ENCODE assay signal across 8 cellular contexts in genomic region chr1:244325056-244325764, GRCh38.
A peak's percentile ranks its signal among the peaks of the same experiment; 100 is the strongest.
DNase-seq lines count a peak whose midpoint lies in the region; ATAC-seq and TF ChIP-seq lines count a peak whose summit lies in the region.

No MANE protein-coding gene starts in this region.

- H3K9me3 ChIP-seq in lung (ENCODE audit: control insufficient read depth in 2 of 2, insufficient read depth in 1 of 2, low read length in 1 of 2), result no peaks in the 10 kb centered on the region

- POLR2A ChIA-PET in T-cell (lab: Charles Lee), result interaction anchor here in 1 of 2 donors (0.5 to 0.8 kb wide), 4 partner anchors 124 to 1017 kb away, joined by 3 to 4 read pairs (median 3); no protein-coding TSS in a partner anchor

- peaks cover 3 to 6% of the 10 kb centered on the region in 2 donors for H3K4me1 ChIP-seq in lung (ENCODE audit: control insufficient read depth in 2 of 2, insufficient read depth in 2 of 2, low read length in 2 of 2)

- H3K4me1 Mint-ChIP-seq in T-cell, result peaks cover 0 to 51% (median 38%) of the 10 kb centered on the region in 3 donors

- peaks cover 3 to 11% (median 9%) of the 10 kb centered on the region in 3 donors for H3K9me3 Mint-ChIP-seq in T-cell

- H3K27me3 Mint-ChIP-seq in T-cell, result no peaks in the 10 kb centered on the region

- H3K4me3 ChIP-seq in lung, result no peak overlapping the region

- CTCF ChIA-PET in T-cell (lab: Charles Lee), result interaction anchor here in 1 of 2 donors (0.5 to 0.7 kb wide), 3 partner anchors 26 to 1011 kb away, joined by 3 to 4 read pairs (median 4); no protein-coding TSS in a partner anchor

- H3K4me3 Mint-ChIP-seq in T-cell, result peak overlapping the region; percentile 37 to 55 (median 41)

- no peaks in the 10 kb centered on the region for H3K36me3 ChIP-seq in lung (ENCODE audit: control insufficient read depth in 2 of 2, insufficient read depth in 2 of 2, low read length in 2 of 2)

- no peaks in the 10 kb centered on the region for H3K36me3 Mint-ChIP-seq in T-cell

- 30 to 40% methylated on average over 8 of the region's 8 CpGs for WGBS in lung, 2 donors

- H3K27ac Mint-ChIP-seq in T-cell, result peak overlapping the region; percentile 84 to 94

- in situ Hi-C loops in GM13977 (cut with MboI; ENCODE audit: low pct_unique_long_range_greater_than_20kb, low sequenced_read_pairs, unreplicated experiment), result no loop called here

- peak; percentile 34 for DNase-seq in activated gamma-delta T cell treated with Interleukin-2 at 50 U/mL for 16 hours
- no peak for DNase-seq in activated gamma-delta T cell (lab: John Stamatoyannopoulos, UW)
- DNase-seq in T-cell, result peak in 22 of 34 experiments; percentile 3 to 43 (median 19)
- peak; percentile 30 for DNase-seq in lung (ENCODE audit: low spot score)
- no peak for DNase-seq in GM13977 (ENCODE audit: low spot score)
- DNase-seq in NCI-H774 (lab: John Stamatoyannopoulos, UW), result no peak
- DNase-seq in SW480 (ENCODE audit: low spot score), result no peak

- ATAC-seq in HG02970 (IDR thresholded peaks at IDR 0.05; ENCODE audit: low FRiP score, unreplicated experiment) (peak; percentile 59), T-cell (replicated peaks in 1 of 4) (peak in 2 of 4 experiments; percentile 66 to 79), lung (ENCODE audit: insufficient read depth, low FRiP score) (no peak)

- no peaks in the 10 kb centered on the region for H3K27me3 ChIP-seq in lung (ENCODE audit: control insufficient read depth, insufficient read depth)

- TF ChIP-seq CTCF in lung (IDR thresholded peaks at IDR 0.05; ENCODE audit: control extremely low read depth, extremely low read depth), result no peak
- no peak for TF ChIP-seq CTCF in GM13977 (IDR thresholded peaks at IDR 0.05; ENCODE audit: extremely low read depth, insufficient read depth, missing control alignments)

- H3K27ac ChIP-seq in lung (ENCODE audit: low read depth in 1 of 2, low read length in 1 of 2), result peak overlapping the region in 1 of 2 donors; percentile 15

Comparison
In these comparisons a context has a peak if more than half of its experiments do, and no peak if none do; other contexts are left out.
1. DNase-seq: peak in activated gamma-delta T cell treated with Interleukin-2 at 50 U/mL for 16 hours (single experiment), T-cell (22 of 34) and lung (single experiment); none in activated gamma-delta T cell (single experiment), GM13977 (single experiment), NCI-H774 (single experiment) and SW480 (single experiment).